In the genomic region with DNA sequence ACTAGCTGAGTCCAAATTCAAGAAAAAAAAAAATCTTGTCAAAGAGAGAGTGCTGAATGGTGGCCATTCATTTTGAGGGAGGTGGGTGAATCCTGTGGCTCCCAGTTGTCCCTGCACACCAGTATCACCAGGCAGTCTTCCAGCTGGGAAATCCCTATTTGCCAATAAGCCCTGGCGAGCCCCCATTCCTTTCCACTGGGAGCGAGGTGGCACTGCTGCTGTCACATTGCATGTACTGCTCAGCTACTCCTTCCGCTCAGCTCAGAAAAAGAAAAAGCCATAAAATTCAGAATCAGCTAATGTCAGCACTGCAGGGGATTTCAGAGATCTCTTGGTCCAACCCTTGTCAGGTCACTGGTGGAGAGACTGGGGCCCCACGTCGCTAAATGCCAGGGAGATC, we compare ENCODE assay signal across 21 cellular contexts.
A peak's percentile ranks its signal among the peaks of the same experiment; 100 is the strongest.
DNase-seq lines count a peak whose midpoint lies in the region; ATAC-seq and TF ChIP-seq lines count a peak whose summit lies in the region.
"Had no signal": no experiment of that assay in that cellular context is flagged by ENCODE, and none has a peak within 500 bp of the region (broad histone marks: within the 10 kb centered on the region; RNA-seq: fewer than 3 reads in every experiment).

No MANE protein-coding gene starts in this region.

- 18 to 24% (median 22%) methylated on average over 5 of the region's 5 CpGs for WGBS in psoas muscle, 3 donors

- H3K9me2 ChIP-seq in GM23338 (ENCODE audit: insufficient read depth), result no peaks in the 10 kb centered on the region

- H3K4me3 Mint-ChIP-seq in GM23338 (peak overlapping the region; percentile 81), WTC11 (peak overlapping the region; percentile 76), neural progenitor cell (peak overlapping the region; percentile 93)
- H3K4me3 Mint-ChIP-seq in activated T-helper 1 cell treated with anti-CD3 and anti-CD28 coated beads, Interleukin-12 subunit alpha, Interleukin-12 subunit beta, Interleukin-2, Interleukin-4 antibody, amounts not matched to agents 30 ng/mL and 10 ng/mL and 1 ng/mL, durations not matched to agents 14 hours and 24 hours and 36 hours, result no peak overlapping the region
- H3K4me3 Mint-ChIP-seq in natural killer cell treated with Interleukin-12 subunit alpha and Interleukin-12 subunit beta and Interleukin-15 and Interleukin-18, amount 100 ng/mL, for 72 hours, result no peak overlapping the region

- 0 out of 2 replicates have a peak, but pooled peaks cover 6% of the 10 kb centered on the region for H3K79me2 ChIP-seq in GM23338 (replicated peaks; ENCODE audit: insufficient read depth)
- H3K79me2 ChIP-seq in neural progenitor cell (ENCODE audit: low read depth), result peaks cover 22% of the 10 kb centered on the region

- H3K9me3 Mint-ChIP-seq in GM23338, result no peaks in the 10 kb centered on the region
- no peaks in the 10 kb centered on the region for H3K9me3 Mint-ChIP-seq in WTC11
- H3K9me3 Mint-ChIP-seq in neural progenitor cell, result no peaks in the 10 kb centered on the region
- no peaks in the 10 kb centered on the region for H3K9me3 Mint-ChIP-seq in activated T-helper 1 cell treated with anti-CD3 and anti-CD28 coated beads, Interleukin-12 subunit alpha, Interleukin-12 subunit beta, Interleukin-2, Interleukin-4 antibody, amounts not matched to agents 30 ng/mL and 10 ng/mL and 1 ng/mL, durations not matched to agents 14 hours and 24 hours and 36 hours
- no peaks in the 10 kb centered on the region for H3K9me3 Mint-ChIP-seq in natural killer cell treated with Interleukin-12 subunit alpha and Interleukin-12 subunit beta and Interleukin-15 and Interleukin-18, amount 100 ng/mL, for 72 hours

- H3K27ac ChIP-seq in GM23338 (ENCODE audit: low read depth), result no peak overlapping the region
- no peak overlapping the region for H3K27ac ChIP-seq in neural progenitor cell
- no peak overlapping the region for H3K27ac ChIP-seq in psoas muscle
- H3K27ac ChIP-seq: A549 had no signal

- H3K4me1 Mint-ChIP-seq in GM23338 (peaks cover 39% of the 10 kb centered on the region), WTC11 (peaks cover 33% of the 10 kb centered on the region), neural progenitor cell (peaks cover 27% of the 10 kb centered on the region)
- H3K4me1 Mint-ChIP-seq in activated T-helper 1 cell treated with anti-CD3 and anti-CD28 coated beads, Interleukin-12 subunit alpha, Interleukin-12 subunit beta, Interleukin-2, Interleukin-4 antibody, amounts not matched to agents 30 ng/mL and 10 ng/mL and 1 ng/mL, durations not matched to agents 14 hours and 24 hours and 36 hours (ENCODE audit: low read depth), result no peaks in the 10 kb centered on the region
- H3K4me1 Mint-ChIP-seq in natural killer cell treated with Interleukin-12 subunit alpha and Interleukin-12 subunit beta and Interleukin-15 and Interleukin-18, amount 100 ng/mL, for 72 hours (ENCODE audit: low read depth in 2 of 2), result no peaks in the 10 kb centered on the region

- intact Hi-C loops in activated T-helper 1 cell treated with anti-CD3 and anti-CD28 coated beads, Interleukin-12 subunit alpha, Interleukin-12 subunit beta, Interleukin-2, Interleukin-4 antibody, amounts not matched to agents 30 ng/mL and 10 ng/mL and 1 ng/mL, durations not matched to agents 14 hours and 24 hours and 36 hours (cut with micrococcal nuclease), result no loop called here
- intact Hi-C loops in psoas muscle (cut with DNase I), result no loop called here

- H2AFZ ChIP-seq in GM23338 (no peak overlapping the region), neural progenitor cell (replicated peaks) (no peak overlapping the region)

- no peak for DNase-seq in GM23338 (ENCODE audit: low spot score)
- no peak for DNase-seq in WTC11 (ENCODE audit: low spot score)
- no peak for DNase-seq in neural progenitor cell (ENCODE audit: low spot score)
- no peak for DNase-seq in activated T-helper 1 cell treated with anti-CD3 and anti-CD28 coated beads, Interleukin-12 subunit alpha, Interleukin-12 subunit beta, Interleukin-2, Interleukin-4 antibody, amounts not matched to agents 30 ng/mL and 10 ng/mL and 1 ng/mL, durations not matched to agents 14 hours and 24 hours and 36 hours (ENCODE audit: low spot score)
- DNase-seq in natural killer cell treated with Interleukin-12 subunit alpha and Interleukin-12 subunit beta and Interleukin-15 and Interleukin-18, amount 100 ng/mL, for 72 hours (ENCODE audit: low spot score), result no peak
- no peak for DNase-seq in psoas muscle
- DNase-seq: CD4-positive, CD25-positive, alpha-beta regulatory T cell; DMS79; MM.1S; NCI-H1092; NCI-H1436; NCI-H1930; NCI-H226; NCI-H510A treated with DMSO at 0.1 percent for 48 hours; NCI-H748 treated with DMSO at 0.1 percent for 48 hours had no signal

- TF ChIP-seq CTCF in GM23338 (conservative IDR thresholded peaks at IDR 0.05; ENCODE audit: low read depth in 2 of 2) (no peak), WTC11 (IDR thresholded peaks at IDR 0.05) (no peak), neural progenitor cell (IDR thresholded peaks at IDR 0.05) (no peak), psoas muscle (IDR thresholded peaks at IDR 0.05) (no peak)

- H3K36me3 ChIP-seq in GM23338 (ENCODE audit: insufficient read depth) (no peaks in the 10 kb centered on the region), neural progenitor cell (no peaks in the 10 kb centered on the region), psoas muscle (ENCODE audit: insufficient read depth in 1 of 2, low read depth in 1 of 2) (no peaks in the 10 kb centered on the region)
- H3K36me3 ChIP-seq: HAP-1 had no signal

- H3K4me2 ChIP-seq in GM23338 (peak overlapping the region; percentile 97), neural progenitor cell (peak overlapping the region; percentile 96)
- H3K4me2 ChIP-seq: A549 had no signal

- H3K27me3 Mint-ChIP-seq in GM23338 (ENCODE audit: insufficient read depth, low read depth, poor library complexity) (peaks cover 25% of the 10 kb centered on the region), WTC11 (ENCODE audit: low read depth) (peaks cover 37% of the 10 kb centered on the region), neural progenitor cell (ENCODE audit: insufficient read depth, low read depth) (peaks cover 4% of the 10 kb centered on the region)
- peaks cover 39% of the 10 kb centered on the region for H3K27me3 Mint-ChIP-seq in activated T-helper 1 cell treated with anti-CD3 and anti-CD28 coated beads, Interleukin-12 subunit alpha, Interleukin-12 subunit beta, Interleukin-2, Interleukin-4 antibody, amounts not matched to agents 30 ng/mL and 10 ng/mL and 1 ng/mL, durations not matched to agents 14 hours and 24 hours and 36 hours (ENCODE audit: insufficient read depth)
- H3K27me3 Mint-ChIP-seq in natural killer cell treated with Interleukin-12 subunit alpha and Interleukin-12 subunit beta and Interleukin-15 and Interleukin-18, amount 100 ng/mL, for 72 hours, result peaks cover 29 to 58% of the 10 kb centered on the region in 2 donors

- H3K9ac ChIP-seq in neural progenitor cell, result no peak overlapping the region

- ATAC-seq in GM23338 (no peak), WTC11 (no peak), GM18517 (IDR thresholded peaks at IDR 0.05; ENCODE audit: unreplicated experiment) (no peak), psoas muscle (no peak)
- no peak for ATAC-seq in natural killer cell treated with Interleukin-12 subunit alpha and Interleukin-12 subunit beta and Interleukin-15 and Interleukin-18, amount 100 ng/mL, for 72 hours
- ATAC-seq: A549, Panc1, SK-N-SH treated with all-trans-retinoic acid at 6 μM for 48 hours had no signal

- H3K4me3 ChIP-seq in GM23338 (peak overlapping the region; percentile 85), iPS-18c (ENCODE audit: insufficient read depth, low read depth, low read length) (peak overlapping the region; percentile 79; the same call in 1 of the 2 replicates), neural progenitor cell (peak overlapping the region; percentile 86), psoas muscle (no peak overlapping the region)
- H3K4me3 ChIP-seq: A549, HAP-1 had no signal

- 0 out of 2 replicates have a peak, but pooled peaks cover 4% of the 10 kb centered on the region for H4K20me1 ChIP-seq in GM23338 (replicated peaks; ENCODE audit: insufficient read depth)
- peaks cover 24% of the 10 kb centered on the region for H4K20me1 ChIP-seq in neural progenitor cell (ENCODE audit: low read depth)

- H3K27ac Mint-ChIP-seq in GM23338 (no peak overlapping the region), WTC11 (no peak overlapping the region), neural progenitor cell (no peak overlapping the region)
- no peak overlapping the region for H3K27ac Mint-ChIP-seq in activated T-helper 1 cell treated with anti-CD3 and anti-CD28 coated beads, Interleukin-12 subunit alpha, Interleukin-12 subunit beta, Interleukin-2, Interleukin-4 antibody, amounts not matched to agents 30 ng/mL and 10 ng/mL and 1 ng/mL, durations not matched to agents 14 hours and 24 hours and 36 hours
- H3K27ac Mint-ChIP-seq in natural killer cell treated with Interleukin-12 subunit alpha and Interleukin-12 subunit beta and Interleukin-15 and Interleukin-18, amount 100 ng/mL, for 72 hours, result no peak overlapping the region
- H3K27ac Mint-ChIP-seq: CD4-positive, CD25-positive, alpha-beta regulatory T cell had no signal

- H3F3A ChIP-seq in GM23338 (replicated peaks; ENCODE audit: low read depth), result no peaks in the 10 kb centered on the region
- peaks cover 24% of the 10 kb centered on the region for H3F3A ChIP-seq in neural progenitor cell (ENCODE audit: low read depth)

- H3K9me3 ChIP-seq in iPS-18c (ENCODE audit: control insufficient read depth, insufficient read depth, low read length), result no peaks in the 10 kb centered on the region
- H3K9me3 ChIP-seq in neural progenitor cell (ENCODE audit: low read depth), result no peaks in the 10 kb centered on the region
- H3K9me3 ChIP-seq in psoas muscle, result no peaks in the 10 kb centered on the region
- H3K9me3 ChIP-seq: A549, HAP-1 had no signal

- CTCF ChIA-PET in WTC11 (lab: Charles Lee), result interaction anchor here (0.6 to 0.8 kb wide), 4 partner anchors 29 to 566 kb away, joined by 3 to 4 read pairs (median 3); no protein-coding TSS in a partner anchor

- POLR2A ChIA-PET in WTC11 (lab: Charles Lee), result no interaction called here

- H3K36me3 Mint-ChIP-seq in GM23338 (ENCODE audit: low read depth) (no peaks in the 10 kb centered on the region), WTC11 (no peaks in the 10 kb centered on the region), neural progenitor cell (no peaks in the 10 kb centered on the region)
- no peaks in the 10 kb centered on the region for H3K36me3 Mint-ChIP-seq in activated T-helper 1 cell treated with anti-CD3 and anti-CD28 coated beads, Interleukin-12 subunit alpha, Interleukin-12 subunit beta, Interleukin-2, Interleukin-4 antibody, amounts not matched to agents 30 ng/mL and 10 ng/mL and 1 ng/mL, durations not matched to agents 14 hours and 24 hours and 36 hours (ENCODE audit: low read depth)
- H3K36me3 Mint-ChIP-seq in natural killer cell treated with Interleukin-12 subunit alpha and Interleukin-12 subunit beta and Interleukin-15 and Interleukin-18, amount 100 ng/mL, for 72 hours, result no peaks in the 10 kb centered on the region
- H3K36me3 Mint-ChIP-seq: CD4-positive, CD25-positive, alpha-beta regulatory T cell had no signal

- peaks cover 18% of the 10 kb centered on the region for H3K4me1 ChIP-seq in GM23338 (ENCODE audit: insufficient read depth)
- peaks cover 17% of the 10 kb centered on the region for H3K4me1 ChIP-seq in neural progenitor cell
- peaks cover 19% of the 10 kb centered on the region for H3K4me1 ChIP-seq in psoas muscle
- H3K4me1 ChIP-seq: A549, HAP-1 had no signal

- peaks cover 35% of the 10 kb centered on the region for H3K27me3 ChIP-seq in GM23338 (ENCODE audit: insufficient read depth)
- peaks cover 23% of the 10 kb centered on the region for H3K27me3 ChIP-seq in neural progenitor cell
- peaks cover 0 to 52% (median 16%) of the 10 kb centered on the region in 3 donors for H3K27me3 ChIP-seq in psoas muscle (ENCODE audit: insufficient read depth in 3 of 3, low read length in 2 of 3)

Comparison
In these comparisons a context has a peak if more than half of its experiments do, and no peak if none do; other contexts are left out.
1. H3K4me3 Mint-ChIP-seq: peak in GM23338 (single experiment), WTC11 (single experiment) and neural progenitor cell (single experiment); none in activated T-helper 1 cell treated with anti-CD3 and anti-CD28 coated beads, Interleukin-12 subunit alpha, Interleukin-12 subunit beta, Interleukin-2, Interleukin-4 antibody, amounts not matched to agents 30 ng/mL and 10 ng/mL and 1 ng/mL, durations not matched to agents 14 hours and 24 hours and 36 hours (single experiment) and natural killer cell treated with Interleukin-12 subunit alpha and Interleukin-12 subunit beta and Interleukin-15 and Interleukin-18, amount 100 ng/mL, for 72 hours (single experiment).